Comparison of ENCODE assay signal across 26 cellular contexts in the genomic region with DNA sequence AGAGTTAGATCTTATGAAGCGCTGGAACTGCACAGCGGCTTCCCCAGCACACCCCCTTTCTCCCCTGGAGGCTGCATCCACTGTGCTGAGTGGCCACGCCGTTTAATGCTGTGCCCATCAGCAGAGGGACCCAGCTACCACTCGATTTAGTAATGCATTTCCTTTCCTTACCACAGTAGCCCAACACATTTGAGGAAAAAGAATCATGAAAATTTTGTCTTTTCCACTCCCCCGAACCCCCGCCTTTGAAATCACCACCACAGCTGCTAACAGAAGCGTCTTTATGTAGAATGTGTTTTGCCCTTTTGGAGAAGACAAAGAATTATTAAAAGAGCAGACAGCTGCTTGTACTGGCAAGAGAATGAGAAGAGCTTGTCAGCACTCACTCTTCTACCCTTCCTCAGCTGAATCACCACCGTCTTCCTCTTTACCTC.
DNase-seq lines count a peak whose midpoint lies in the region; ATAC-seq, FAIRE-seq and TF ChIP-seq lines count a peak whose summit lies in the region.
"Had no signal": no experiment of that assay in that cellular context is flagged by ENCODE, and none has a peak within 500 bp of the region (broad histone marks: within the 10 kb centered on the region; RNA-seq: fewer than 3 reads in every experiment).

No MANE protein-coding gene starts in this region.

- H3K4me3 ChIP-seq in HepG2 (replicated peaks in 1 of 3; ENCODE audit: insufficient read depth in 1 of 3, low read depth in 2 of 3, low read length in 3 of 3) = no peak overlapping the region
- no peak overlapping the region for H3K4me3 ChIP-seq in right lobe of liver
- no peak overlapping the region for H3K4me3 ChIP-seq in sigmoid colon
- H3K4me3 ChIP-seq: BLaER1, hepatocyte, spleen, stomach, upper lobe of left lung had no signal

- H3K27ac ChIP-seq in HepG2 (ENCODE audit: extremely low read length, insufficient read depth, low read length) (no peak overlapping the region), right lobe of liver (no peak overlapping the region), sigmoid colon (no peak overlapping the region)
- H3K27ac ChIP-seq: BLaER1, hepatocyte, spleen, stomach, upper lobe of left lung had no signal

- no peak overlapping the region for H2AFZ ChIP-seq in HepG2 (ENCODE audit: low read length)
- H2AFZ ChIP-seq: hepatocyte had no signal

- H3K4me1 ChIP-seq in HepG2 (ENCODE audit: insufficient read depth, low read length) = no peaks in the 10 kb centered on the region
- no peaks in the 10 kb centered on the region for H3K4me1 ChIP-seq in right lobe of liver
- H3K4me1 ChIP-seq in sigmoid colon = no peaks in the 10 kb centered on the region
- H3K4me1 ChIP-seq: BLaER1, spleen, stomach, upper lobe of left lung had no signal

- no peaks in the 10 kb centered on the region for H3K36me3 Mint-ChIP-seq in nephron (ENCODE audit: low read depth)
- H3K36me3 Mint-ChIP-seq: activated naive CD8-positive, alpha-beta T cell treated with anti-CD3 and anti-CD28 coated beads for 36 hours; naive thymus-derived CD8-positive, alpha-beta T cell; T-cell had no signal

- CTCF ChIA-PET in HepG2 (lab: Yijun Ruan, JAX; ENCODE audit: low intra/inter-chr PET ratio, low total read pairs) = no interaction called here

- TF ChIP-seq EP300 in HepG2 (IDR thresholded peaks at IDR 0.05; ENCODE audit: low read depth in 2 of 2, low read length in 2 of 2) (no peak), HepG2 (CRISPR knock-in tag; IDR thresholded peaks at IDR 0.05; ENCODE audit: borderline replicate concordance) (no peak), sigmoid colon (IDR thresholded peaks at IDR 0.05) (no peak)

- no peak for TF ChIP-seq RAD21 in HepG2 (CRISPR knock-in tag; IDR thresholded peaks at IDR 0.05)

- H3K4me1 Mint-ChIP-seq in nephron = peaks cover 47% of the 10 kb centered on the region
- H3K4me1 Mint-ChIP-seq: activated naive CD8-positive, alpha-beta T cell treated with anti-CD3 and anti-CD28 coated beads for 36 hours; naive thymus-derived CD8-positive, alpha-beta T cell; T-cell had no signal

- in situ Hi-C loops in HepG2 (cut with HindIII; ENCODE audit: extremely low pct_ligation_motif_present, low pct_unique_long_range_greater_than_20kb) = loop anchor here (10.0 to 25.0 kb wide), 2 partner anchors 443 to 1630 kb away; no protein-coding TSS in a partner anchor

- no peaks in the 10 kb centered on the region for H3K27me3 Mint-ChIP-seq in nephron (ENCODE audit: low read depth)
- H3K27me3 Mint-ChIP-seq: activated naive CD8-positive, alpha-beta T cell treated with anti-CD3 and anti-CD28 coated beads for 36 hours had no signal

- H3K27me3 ChIP-seq in HepG2 (ENCODE audit: control insufficient read depth in 1 of 2, insufficient read depth in 2 of 2, low read length in 2 of 2) (no peaks in the 10 kb centered on the region), right lobe of liver (no peaks in the 10 kb centered on the region), sigmoid colon (no peaks in the 10 kb centered on the region)
- H3K27me3 ChIP-seq: BLaER1, hepatocyte, spleen, upper lobe of left lung had no signal

- intact Hi-C loops in HepG2 (cut with micrococcal nuclease; ENCODE audit: unreplicated experiment) = no loop called here
- intact Hi-C loops in right lobe of liver (cut with DNase I) = no loop called here
- intact Hi-C loops in sigmoid colon (cut with DNase I) = no loop called here

- DNase-seq in HepG2 (ENCODE audit: low spot score) (no peak), right lobe of liver (no peak), globus pallidus (ENCODE audit: low spot score) (peak; percentile 98), HPDE6-E6E7 (ENCODE audit: extremely low spot score) (no peak), sigmoid colon (no peak)
- DNase-seq: activated CD4-positive, alpha-beta T cell treated with anti-CD3 and anti-CD28 coated beads for 48 hours; activated naive CD8-positive, alpha-beta T cell treated with anti-CD3 and anti-CD28 coated beads for 36 hours; HFFc6; islet precursor cell; mammary epithelial cell; naive thymus-derived CD8-positive, alpha-beta T cell; NCI-H1417 treated with DMSO at 0.1 percent for 48 hours; NCI-H526 treated with DMSO at 0.1 percent for 48 hours; SHP77; spleen; stimulated activated CD4-positive, alpha-beta T cell treated with anti-CD3 and anti-CD28 coated beads, Interleukin-4, amount 100 ng/mL, for 4 hours; stomach; T-cell had no signal

- no peak for FAIRE-seq in HepG2 (lab: Jason Lieb, UNC)

- peaks cover 2% of the 10 kb centered on the region for H3K9me3 Mint-ChIP-seq in nephron
- H3K9me3 Mint-ChIP-seq: activated naive CD8-positive, alpha-beta T cell treated with anti-CD3 and anti-CD28 coated beads for 36 hours; activated T-helper 2 cell treated with anti-CD3 and anti-CD28 coated beads, Interferon-gamma antibody, Interleukin-2, Interleukin-4, amounts not matched to agents 10 μg/mL and 5 μg/mL and 100 μg/mL, durations not matched to agents 14 hours and 24 hours and 36 hours; HFFc6; naive thymus-derived CD8-positive, alpha-beta T cell; T-cell had no signal

- TF ChIP-seq POLR2A in HepG2 (IDR thresholded peaks at IDR 0.05; ENCODE audit: insufficient read depth in 1 of 2, low read depth in 2 of 2, low read length in 2 of 2) = no peak
- no peak for TF ChIP-seq POLR2A in right lobe of liver (IDR thresholded peaks at IDR 0.05)
- no peak for TF ChIP-seq POLR2A in sigmoid colon (IDR thresholded peaks at IDR 0.05)

- no TSS peak for BruUV-seq in HepG2 (replicated peaks; lab: Mats Ljungman, UMichigan)

- no peak overlapping the region for H3K4me2 ChIP-seq in HepG2 (ENCODE audit: low read depth, low read length)
- H3K4me2 ChIP-seq: BLaER1, hepatocyte had no signal

- POLR2A ChIA-PET in HepG2 (lab: Yijun Ruan, JAX) = no interaction called here

- no peaks in the 10 kb centered on the region for H3K79me2 ChIP-seq in HepG2 (ENCODE audit: insufficient read depth, low read length)
- H3K79me2 ChIP-seq: hepatocyte had no signal

- H3K9me3 ChIP-seq in HepG2 (ENCODE audit: low read length) (no peaks in the 10 kb centered on the region), right lobe of liver (no peaks in the 10 kb centered on the region), sigmoid colon (no peaks in the 10 kb centered on the region)
- H3K9me3 ChIP-seq: BLaER1, spleen, stomach, upper lobe of left lung had no signal

- H3K36me3 ChIP-seq in HepG2 (replicated peaks in 1 of 2; ENCODE audit: control insufficient read depth in 1 of 2, insufficient read depth in 2 of 2, low read length in 2 of 2) = no peaks in the 10 kb centered on the region
- no peaks in the 10 kb centered on the region for H3K36me3 ChIP-seq in right lobe of liver
- H3K36me3 ChIP-seq in sigmoid colon = no peaks in the 10 kb centered on the region
- H3K36me3 ChIP-seq: BLaER1, spleen, stomach, upper lobe of left lung had no signal

- H3K4me3 Mint-ChIP-seq in nephron = peak overlapping the region in 1 of 3 experiments; percentile 52
- H3K4me3 Mint-ChIP-seq: activated naive CD8-positive, alpha-beta T cell treated with anti-CD3 and anti-CD28 coated beads for 36 hours; HFFc6; naive thymus-derived CD8-positive, alpha-beta T cell; T-cell had no signal

- H3K9ac ChIP-seq in HepG2 (ENCODE audit: insufficient read depth, low read depth, low read length) = no peak overlapping the region
- H3K9ac ChIP-seq: BLaER1 had no signal

- ATAC-seq in HepG2 (0 out of 3 replicates have a peak, but pooled peaks have one; percentile 37), right lobe of liver (no peak), HG03108 (IDR thresholded peaks at IDR 0.05; ENCODE audit: unreplicated experiment) (no peak), GM21526 (IDR thresholded peaks at IDR 0.05; ENCODE audit: low FRiP score, unreplicated experiment) (no peak)
- ATAC-seq: naive thymus-derived CD8-positive, alpha-beta T cell; T-cell had no signal

- H4K20me1 ChIP-seq in HepG2 (ENCODE audit: insufficient read depth, low read length) = no peaks in the 10 kb centered on the region
- H4K20me1 ChIP-seq: BLaER1 had no signal

- 23% methylated on average over 9 of the region's 9 CpGs for WGBS in HepG2 (ENCODE audit: low lambda C conversion rate)
- 51% methylated on average over 5 of the region's 9 CpGs for WGBS in right lobe of liver (ENCODE audit: insufficient coverage, low coverage, low lambda C conversion rate, missing lambda C conversion rate)
- 77 to 79% methylated on average over 9 of the region's 9 CpGs for WGBS in sigmoid colon, 2 donors

- H3K27ac Mint-ChIP-seq in nephron = peak overlapping the region; percentile 19 to 66 (median 61)
- H3K27ac Mint-ChIP-seq: activated naive CD8-positive, alpha-beta T cell treated with anti-CD3 and anti-CD28 coated beads for 36 hours; activated T-helper 2 cell treated with anti-CD3 and anti-CD28 coated beads, Interferon-gamma antibody, Interleukin-2, Interleukin-4, amounts not matched to agents 10 μg/mL and 5 μg/mL and 100 μg/mL, durations not matched to agents 14 hours and 24 hours and 36 hours; HFFc6; naive thymus-derived CD8-positive, alpha-beta T cell; progenitor cell of endocrine pancreas; T-cell had no signal

- TF ChIP-seq CTCF in HepG2 (CRISPR knock-in tag; IDR thresholded peaks at IDR 0.05) (no peak), right lobe of liver (IDR thresholded peaks at IDR 0.05) (no peak), nephron (IDR thresholded peaks at IDR 0.05; ENCODE audit: unreplicated experiment in 3 of 3) (no peak), sigmoid colon (IDR thresholded peaks at IDR 0.05) (no peak)

TF ChIP-seq in HepG2, 621 proteins besides CTCF, POLR2A, EP300 and RAD21:
- TF ChIP-seq ZNF333 (CRISPR knock-in tag; IDR thresholded peaks at IDR 0.05; ENCODE audit: borderline replicate concordance) = no peak
- no peak for TF ChIP-seq SP140L (CRISPR knock-in tag; IDR thresholded peaks at IDR 0.05; ENCODE audit: borderline replicate concordance)
- TF ChIP-seq STAG1 (CRISPR knock-in tag; IDR thresholded peaks at IDR 0.05) = no peak
- no peak for TF ChIP-seq ZNF563 (CRISPR knock-in tag; IDR thresholded peaks at IDR 0.05)
- TF ChIP-seq MEIS1 (CRISPR knock-in tag; IDR thresholded peaks at IDR 0.05; ENCODE audit: borderline replicate concordance) = no peak
- TF ChIP-seq FOXJ3 (CRISPR knock-in tag; IDR thresholded peaks at IDR 0.05; ENCODE audit: borderline replicate concordance) = no peak
- TF ChIP-seq GABPB1 (CRISPR knock-in tag; IDR thresholded peaks at IDR 0.05) = no peak
- TF ChIP-seq ZNF430 (CRISPR knock-in tag; IDR thresholded peaks at IDR 0.05) = no peak
- TF ChIP-seq ZNF510 (CRISPR knock-in tag; IDR thresholded peaks at IDR 0.05; ENCODE audit: low read depth) = no peak
- TF ChIP-seq FOSL2 (CRISPR knock-in tag; IDR thresholded peaks at IDR 0.05) = no peak
- TF ChIP-seq HOXA5 (CRISPR knock-in tag; IDR thresholded peaks at IDR 0.05) = no peak
